17 cellular contexts compared by ENCODE assay signal in the genomic region with DNA sequence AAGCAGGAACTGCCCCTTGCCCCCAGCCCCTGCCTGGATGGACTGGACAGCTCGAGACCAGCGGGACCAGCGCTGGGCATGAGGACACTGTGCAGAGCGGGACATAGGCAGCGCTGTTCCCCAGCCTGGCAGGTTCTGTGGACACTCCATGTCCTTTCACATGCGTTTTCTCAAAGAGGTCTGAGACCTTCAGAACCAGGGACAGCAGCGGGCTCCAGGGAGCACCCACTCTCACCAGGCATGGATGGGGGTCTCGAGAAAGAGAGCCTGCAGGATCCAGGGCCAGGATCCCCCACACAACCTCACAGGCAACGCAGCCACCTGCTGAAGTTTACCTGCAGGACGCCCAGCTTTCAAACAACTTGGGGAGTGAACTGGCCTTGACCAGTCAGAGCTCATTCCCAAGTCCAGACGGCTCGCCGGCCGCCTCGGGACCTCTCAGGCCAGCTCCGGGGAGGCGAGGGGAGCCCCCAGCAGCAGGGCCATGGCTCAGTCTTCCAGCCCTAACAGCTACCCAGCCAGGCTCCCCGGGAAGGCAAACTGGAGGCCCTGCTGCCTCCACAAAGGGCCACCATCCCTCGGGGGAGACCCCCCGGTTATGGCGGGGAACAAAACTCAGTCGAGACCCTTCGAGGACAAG.
A peak's percentile ranks its signal among the peaks of the same experiment; 100 is the strongest.
DNase-seq lines count a peak whose midpoint lies in the region; ATAC-seq, FAIRE-seq and TF ChIP-seq lines count a peak whose summit lies in the region.
"Had no signal": no experiment of that assay in that cellular context is flagged by ENCODE, and none has a peak within 500 bp of the region (broad histone marks: within the 10 kb centered on the region; RNA-seq: fewer than 3 reads in every experiment).

No MANE protein-coding gene starts in this region.

- H2AFZ ChIP-seq in GM23338 (no peak overlapping the region), H1 (ENCODE audit: low read length) (no peak overlapping the region)

- no peak overlapping the region for H2BK15ac ChIP-seq in H1 (ENCODE audit: low read length)

- POLR2A ChIA-PET in RWPE1 (lab: Yijun Ruan, JAX; ENCODE audit: low non-redundant PET): no interaction called here
- POLR2A ChIA-PET in H1 (lab: Charles Lee; ENCODE audit: partially characterized antibody): no interaction called here
- POLR2A ChIA-PET in CD8-positive, alpha-beta memory T cell (lab: Charles Lee): no interaction called here

- H2BK5ac ChIP-seq in H1 (ENCODE audit: low read depth, low read length): no peak overlapping the region

- no peak for TF ChIP-seq EP300 in H1 (IDR thresholded peaks at IDR 0.05; ENCODE audit: borderline replicate concordance in 1 of 2, low read depth in 2 of 2, low read length in 2 of 2)

- H4K20me1 ChIP-seq in GM23338 (replicated peaks; ENCODE audit: insufficient read depth) (no peaks in the 10 kb centered on the region), H1 (replicated peaks in 1 of 2; ENCODE audit: control insufficient read depth in 1 of 2, insufficient read depth in 2 of 2, low read length in 2 of 2) (peaks cover 0 to 8% of the 10 kb centered on the region in 2 experiments)

- no peak overlapping the region for H3K14ac ChIP-seq in H1 (ENCODE audit: insufficient read length)

- no peak overlapping the region for H3K56ac ChIP-seq in H1 (replicated peaks; ENCODE audit: insufficient read length, low read depth, low read length)

- no peak overlapping the region for H3K18ac ChIP-seq in H1 (ENCODE audit: extremely low read depth, low read length)

- intact Hi-C loops in left ventricle myocardium superior (cut with micrococcal nuclease): no loop called here

- H3K4me2 ChIP-seq in GM23338: no peak overlapping the region
- no peak overlapping the region for H3K4me2 ChIP-seq in H1 (ENCODE audit: insufficient read depth in 1 of 2, low read depth in 2 of 2, low read length in 2 of 2)
- H3K4me2 ChIP-seq: BLaER1 treated with 17β-estradiol and CSF1 and Interleukin-3, amounts not matched to agents 10 nM and 100 nM had no signal

- H3K27me3 ChIP-seq in GM23338 (ENCODE audit: insufficient read depth): no peaks in the 10 kb centered on the region
- no peaks in the 10 kb centered on the region for H3K27me3 ChIP-seq in H1 (replicated peaks in 1 of 4; ENCODE audit: control insufficient read depth in 3 of 4, extremely low read depth in 1 of 4, insufficient read depth in 3 of 4, low read length in 3 of 4)
- no peaks in the 10 kb centered on the region for H3K27me3 ChIP-seq in CD8-positive, alpha-beta memory T cell (ENCODE audit: insufficient read depth, low read length, poor library complexity, severe bottlenecking)

- H3K4me1 ChIP-seq in GM23338 (ENCODE audit: insufficient read depth) (no peaks in the 10 kb centered on the region), H1 (replicated peaks in 1 of 4; ENCODE audit: control insufficient read depth in 3 of 4, insufficient read depth in 4 of 4, low read length in 3 of 4) (no peaks in the 10 kb centered on the region)
- H3K4me1 ChIP-seq in CD8-positive, alpha-beta memory T cell (ENCODE audit: insufficient read depth, low read length): no peaks in the 10 kb centered on the region

- no peak overlapping the region for H2BK120ac ChIP-seq in H1 (replicated peaks; ENCODE audit: low read depth, low read length)

- no peak overlapping the region for H3K23ac ChIP-seq in H1 (ENCODE audit: insufficient read length)

- H2BK20ac ChIP-seq in H1 (ENCODE audit: low read length): no peak overlapping the region

- no peak for TF ChIP-seq POLR2A in H1 (IDR thresholded peaks at IDR 0.05; ENCODE audit: control extremely low read depth in 1 of 2, low read depth in 2 of 2, low read length in 2 of 2)

- 88% methylated on average over 23 of the region's 23 CpGs; no CpG with 5 or more reads in 1 of the 2 experiments for WGBS in H1 (ENCODE audit: extremely low coverage in 1 of 2, insufficient coverage in 1 of 2, insufficient read length in 1 of 2, insufficient replicate concordance in 2 of 2, low coverage in 1 of 2, low lambda C conversion rate in 2 of 2, missing lambda C conversion rate in 1 of 2), 2 experiments

- H3K23me2 ChIP-seq in H1 (ENCODE audit: low read depth, low read length): no peaks in the 10 kb centered on the region

- ATAC-seq in GM23338: no peak
- ATAC-seq in stimulated activated memory B cell treated with anti-CD40 and anti-IgM and Interleukin-4, amounts not matched to agents 10 μg/mL and 1 μg/mL and 100 μg/mL, for 72 hours: no peak
- no peak for ATAC-seq in left ventricle myocardium superior
- ATAC-seq in HG03378 (IDR thresholded peaks at IDR 0.05; ENCODE audit: unreplicated experiment): no peak
- ATAC-seq: GM12878, HepG2 had no signal

- H3K27me3 Mint-ChIP-seq in GM23338 (ENCODE audit: insufficient read depth, low read depth, poor library complexity): peaks cover 13% of the 10 kb centered on the region
- H3K27me3 Mint-ChIP-seq in stimulated activated memory B cell treated with anti-CD40 and anti-IgM and Interleukin-4, amounts not matched to agents 10 μg/mL and 1 μg/mL and 100 μg/mL, for 72 hours: no peaks in the 10 kb centered on the region
- no peaks in the 10 kb centered on the region for H3K27me3 Mint-ChIP-seq in CD8-positive, alpha-beta memory T cell
- H3K27me3 Mint-ChIP-seq: CD4-positive, CD25-positive, alpha-beta regulatory T cell had no signal

- H3K27ac ChIP-seq in GM23338 (ENCODE audit: low read depth) (no peak overlapping the region), RWPE1 (peak overlapping the region; percentile 24), H1 (ENCODE audit: low read depth, low read length) (no peak overlapping the region)
- no peak overlapping the region for H3K27ac ChIP-seq in CD8-positive, alpha-beta memory T cell (ENCODE audit: low read depth, low read length)
- H3K27ac ChIP-seq: BLaER1 treated with 17β-estradiol and CSF1 and Interleukin-3, amounts not matched to agents 10 nM and 100 nM had no signal

- no peaks in the 10 kb centered on the region for H3K9me3 ChIP-seq in H1 (ENCODE audit: insufficient read depth in 2 of 2, low read depth in 1 of 2, low read length in 1 of 2)
- no peaks in the 10 kb centered on the region for H3K9me3 ChIP-seq in CD8-positive, alpha-beta memory T cell (ENCODE audit: low read length)

- no peak overlapping the region for H3K4ac ChIP-seq in H1 (replicated peaks; ENCODE audit: insufficient read length, low read depth, low read length)

- H2BK12ac ChIP-seq in H1 (ENCODE audit: low read depth, low read length): no peak overlapping the region

- H4K8ac ChIP-seq in H1 (ENCODE audit: extremely low read depth, insufficient read depth, low read length): peak overlapping the region; percentile 21; the same call in 1 of the 2 replicates

- H3K4me1 Mint-ChIP-seq in GM23338: peaks cover 5% of the 10 kb centered on the region; the same call in 2 of the 3 replicates
- H3K4me1 Mint-ChIP-seq in stimulated activated memory B cell treated with anti-CD40 and anti-IgM and Interleukin-4, amounts not matched to agents 10 μg/mL and 1 μg/mL and 100 μg/mL, for 72 hours: peaks cover 33% of the 10 kb centered on the region
- no peaks in the 10 kb centered on the region for H3K4me1 Mint-ChIP-seq in CD8-positive, alpha-beta memory T cell
- H3K4me1 Mint-ChIP-seq: CD4-positive, CD25-positive, alpha-beta regulatory T cell had no signal

- H3K36me3 ChIP-seq in GM23338 (ENCODE audit: insufficient read depth) (no peaks in the 10 kb centered on the region), H1 (ENCODE audit: control insufficient read depth in 2 of 4, insufficient read depth in 4 of 4, low read length in 3 of 4) (peaks cover 0 to 3% (median 0%) of the 10 kb centered on the region in 4 experiments; a peak in 1 of 8 replicates)
- no peaks in the 10 kb centered on the region for H3K36me3 ChIP-seq in CD8-positive, alpha-beta memory T cell (ENCODE audit: insufficient read depth, low read length)

- TF ChIP-seq CTCF in GM23338 (conservative IDR thresholded peaks at IDR 0.05; ENCODE audit: low read depth in 2 of 2): no peak
- TF ChIP-seq CTCF in RWPE1 (conservative IDR thresholded peaks at IDR 0.05; ENCODE audit: low read depth): no peak
- no peak for TF ChIP-seq CTCF in H1 (IDR thresholded peaks at IDR 0.05; ENCODE audit: control extremely low read depth in 1 of 3, insufficient read depth in 1 of 3, low read depth in 1 of 3, low read length in 3 of 3)

- DNase-seq in GM23338 (ENCODE audit: low spot score) (no peak), RWPE1 (ENCODE audit: low spot score) (no peak), H1 (ENCODE audit: low read depth in 1 of 2, low spot score in 2 of 2) (no peak), left ventricle myocardium superior (no peak)
- no peak for DNase-seq in CD8-positive, alpha-beta memory T cell
- DNase-seq: 8988T; Calu3; CD4-positive, CD25-positive, alpha-beta regulatory T cell; DMS 273 treated with DMSO at 0.1 percent for 48 hours had no signal

- H2AK5ac ChIP-seq in H1 (ENCODE audit: low read depth, low read length): no peak overlapping the region

- no peak overlapping the region for H4K91ac ChIP-seq in H1 (replicated peaks; ENCODE audit: insufficient read length, low read length)

- CTCF ChIA-PET in RWPE1 (lab: Yijun Ruan, JAX) (interaction anchor here (1.3 kb wide), 1 partner anchor 183 kb away, joined by 7 read pairs; no protein-coding TSS in a partner anchor), H1 (lab: Charles Lee; ENCODE audit: partially characterized antibody) (interaction anchor here (0.9 to 5.1 kb wide), 9 partner anchors 7 to 234 kb away, joined by 3 to 23 read pairs (median 5); no protein-coding TSS in a partner anchor)
- CTCF ChIA-PET in CD8-positive, alpha-beta memory T cell (lab: Charles Lee): no interaction called here

- FAIRE-seq in H1 (lab: Jason Lieb, UNC): no peak
- FAIRE-seq: GM12878, GM18507, H54, HepG2, HTR-8/SVneo had no signal

- H4K5ac ChIP-seq in H1 (ENCODE audit: insufficient read length, low read depth, low read length): no peak overlapping the region

- H3K27ac Mint-ChIP-seq in GM23338: no peak overlapping the region
- H3K27ac Mint-ChIP-seq in stimulated activated memory B cell treated with anti-CD40 and anti-IgM and Interleukin-4, amounts not matched to agents 10 μg/mL and 1 μg/mL and 100 μg/mL, for 72 hours: peak overlapping the region; percentile 44
- no peak overlapping the region for H3K27ac Mint-ChIP-seq in CD8-positive, alpha-beta memory T cell
- H3K27ac Mint-ChIP-seq: CD4-positive, CD25-positive, alpha-beta regulatory T cell had no signal

- no peaks in the 10 kb centered on the region for H3K79me2 ChIP-seq in GM23338 (replicated peaks; ENCODE audit: insufficient read depth)
- H3K79me2 ChIP-seq in H1 (ENCODE audit: control insufficient read depth in 1 of 2, insufficient read depth in 2 of 2, low read length in 2 of 2): no peaks in the 10 kb centered on the region

- H3K9me2 ChIP-seq in GM23338 (ENCODE audit: insufficient read depth): no peaks in the 10 kb centered on the region

- no peaks in the 10 kb centered on the region for H3F3A ChIP-seq in GM23338 (replicated peaks; ENCODE audit: low read depth)

- H3K36me3 Mint-ChIP-seq in GM23338 (ENCODE audit: low read depth): no peaks in the 10 kb centered on the region; the same call in 2 of the 3 replicates
- peaks cover 58% of the 10 kb centered on the region for H3K36me3 Mint-ChIP-seq in stimulated activated memory B cell treated with anti-CD40 and anti-IgM and Interleukin-4, amounts not matched to agents 10 μg/mL and 1 μg/mL and 100 μg/mL, for 72 hours
- no peaks in the 10 kb centered on the region for H3K36me3 Mint-ChIP-seq in CD8-positive, alpha-beta memory T cell
- H3K36me3 Mint-ChIP-seq: CD4-positive, CD25-positive, alpha-beta regulatory T cell had no signal

- H3K4me3 ChIP-seq in GM23338 (no peak overlapping the region), H1 (ENCODE audit: extremely low read depth in 1 of 4, insufficient read depth in 2 of 4, low read depth in 3 of 4, low read length in 4 of 4) (no peak overlapping the region)
- H3K4me3 ChIP-seq in CD8-positive, alpha-beta memory T cell (ENCODE audit: low read length): no peak overlapping the region
- H3K4me3 ChIP-seq: BLaER1 treated with 17β-estradiol and CSF1 and Interleukin-3, amounts not matched to agents 10 nM and 100 nM; GM12878 had no signal

- no peak overlapping the region for H3K4me3 Mint-ChIP-seq in GM23338
- H3K4me3 Mint-ChIP-seq in stimulated activated memory B cell treated with anti-CD40 and anti-IgM and Interleukin-4, amounts not matched to agents 10 μg/mL and 1 μg/mL and 100 μg/mL, for 72 hours: no peak overlapping the region
- H3K4me3 Mint-ChIP-seq in CD8-positive, alpha-beta memory T cell: no peak overlapping the region
- H3K4me3 Mint-ChIP-seq: CD4-positive, CD25-positive, alpha-beta regulatory T cell had no signal

- H3K79me1 ChIP-seq in H1 (ENCODE audit: low read depth, low read length): no peaks in the 10 kb centered on the region; the same call in 1 of the 2 replicates

- no peak overlapping the region for H3K9ac ChIP-seq in H1 (replicated peaks in 1 of 4; ENCODE audit: extremely low read depth in 1 of 4, low read depth in 3 of 4, low read length in 3 of 4)
- H3K9ac ChIP-seq: BLaER1 treated with 17β-estradiol and CSF1 and Interleukin-3, amounts not matched to agents 10 nM and 100 nM had no signal

- no peak for TF ChIP-seq RAD21 in H1 (IDR thresholded peaks at IDR 0.05 in 1 of 2, conservative IDR thresholded peaks at IDR 0.05 in 1 of 2; ENCODE audit: low read depth in 2 of 2, low read length in 2 of 2)

- no peaks in the 10 kb centered on the region for H3K9me3 Mint-ChIP-seq in GM23338
- H3K9me3 Mint-ChIP-seq in stimulated activated memory B cell treated with anti-CD40 and anti-IgM and Interleukin-4, amounts not matched to agents 10 μg/mL and 1 μg/mL and 100 μg/mL, for 72 hours: no peaks in the 10 kb centered on the region
- H3K9me3 Mint-ChIP-seq in CD8-positive, alpha-beta memory T cell: no peaks in the 10 kb centered on the region
- H3K9me3 Mint-ChIP-seq: CD4-positive, CD25-positive, alpha-beta regulatory T cell had no signal
